1 cellular context compared by ENCODE assay signal in genomic region chr7:70714506-70715038, GRCh38.
TF ChIP-seq lines count a peak whose summit lies in the region.

No MANE protein-coding gene starts in this region.

TF ChIP-seq in HEK293, 187 proteins besides CTCF, POLR2A, EP300 and RAD21 (continued from another document):
- no peak for TF ChIP-seq ZBTB10 (tag by site-specific recombination; IDR thresholded peaks at IDR 0.05)
- 0 out of 2 replicates have a peak, but pooled peaks have one; percentile 31 for TF ChIP-seq ZNF677 (tag by site-specific recombination; IDR thresholded peaks at IDR 0.05)
- peak; percentile 89; the same call in 1 of the 2 replicates for TF ChIP-seq TRIM28 (IDR thresholded peaks at IDR 0.05; ENCODE audit: borderline replicate concordance, low read length)
- TF ChIP-seq ZNF776 (tag by site-specific recombination; IDR thresholded peaks at IDR 0.05; ENCODE audit: borderline replicate concordance), result no peak
- peak; percentile 90 for TF ChIP-seq SETDB1 (IDR thresholded peaks at IDR 0.05; ENCODE audit: insufficient read length, low read length)
- no peak for TF ChIP-seq ZNF354C (tag by site-specific recombination; IDR thresholded peaks at IDR 0.05; ENCODE audit: borderline replicate concordance, low read depth)
